ENCODE assay signal across 7 cellular contexts in genomic region chr1:17224434-17224833, GRCh38. TPM values are rescaled to one million over a fixed set of nuclear protein-coding genes. Genes with fewer than 3 reads are reported as not detected.
"Had no signal": no experiment of that assay in that cellular context is flagged by ENCODE, and none has a peak within 500 bp of the region (broad histone marks: within the 10 kb centered on the region; RNA-seq: fewer than 3 reads in every experiment).

No MANE protein-coding gene starts in this region.

- H2AFZ ChIP-seq: GM23338 had no signal

- FAIRE-seq: H1, H54, HTR-8/SVneo had no signal

- ATAC-seq: GM23338 had no signal

- H3K4me2 ChIP-seq: GM23338 had no signal

- H3K27ac Mint-ChIP-seq: GM23338, H9 had no signal

- H3K4me1 Mint-ChIP-seq: GM23338, H9 had no signal

- H3K4me3 Mint-ChIP-seq: GM23338, H9 had no signal

- H3K9me3 Mint-ChIP-seq: GM23338, H9 had no signal

- H3K4me3 ChIP-seq: GM23338 had no signal

- DNase-seq: H9, HCEC 1CT, IMR-90 had no signal

RNA-seq across cellular contexts. Expression of gene PADI1, which starts 19.5 kb away (rescaled TPM):
- total RNA-seq: IMR-90 had no signal

RNA-seq across cellular contexts. Expression of gene PADI3, which starts 24.5 kb away (rescaled TPM):
- total RNA-seq: IMR-90 had no signal
- polyA plus RNA-seq: IMR-90 had no signal
